In genomic region chr10:80542053-80542452, GRCh38 we compare ENCODE assay signal across 13 cellular contexts. TPM values are rescaled to one million over a fixed set of nuclear protein-coding genes. Genes with fewer than 3 reads are reported as not detected.
DNase-seq lines count a peak whose midpoint lies in the region; ATAC-seq and TF ChIP-seq lines count a peak whose summit lies in the region.
"Had no signal": no experiment of that assay in that cellular context is flagged by ENCODE, and none has a peak within 500 bp of the region (broad histone marks: within the 10 kb centered on the region; RNA-seq: fewer than 3 reads in every experiment).

No MANE protein-coding gene starts in this region.

- H3K79me2 ChIP-seq in PC-9 (ENCODE audit: low read depth): no peaks in the 10 kb centered on the region

- no peak overlapping the region for H3K4me3 ChIP-seq in heart left ventricle
- no peak overlapping the region for H3K4me3 ChIP-seq in PC-9
- H3K4me3 ChIP-seq: A549 had no signal

- H4K20me1 ChIP-seq in PC-9 (ENCODE audit: insufficient read depth): no peaks in the 10 kb centered on the region

- H3K27ac ChIP-seq in heart left ventricle (peak overlapping the region in 11 of 12 donors; percentile 40 to 89 (median 67)), temporal lobe (ENCODE audit: low read depth, low read length) (peak overlapping the region; percentile 17), PC-9 (no peak overlapping the region)
- H3K27ac ChIP-seq: A549 had no signal

- H3K27me3 ChIP-seq in heart left ventricle (no peaks in the 10 kb centered on the region), PC-9 (ENCODE audit: insufficient read depth, low read depth) (no peaks in the 10 kb centered on the region)

- no peaks in the 10 kb centered on the region for H3F3A ChIP-seq in PC-9 (ENCODE audit: insufficient read depth, low read depth)

- H3K36me3 ChIP-seq in heart left ventricle (no peaks in the 10 kb centered on the region), PC-9 (ENCODE audit: low read depth) (no peaks in the 10 kb centered on the region)

- no peaks in the 10 kb centered on the region for H3K9me2 ChIP-seq in PC-9 (ENCODE audit: insufficient read depth)

- peak in 1 of 4 donors; percentile 41 for ATAC-seq in heart left ventricle
- ATAC-seq in activated B cell treated with CpG ODN at 0.5 μM for 24 hours (ENCODE audit: low read depth): no peak
- no peak for ATAC-seq in GM21619 (IDR thresholded peaks at IDR 0.05; ENCODE audit: unreplicated experiment)
- ATAC-seq: A549 had no signal

- H3K4me1 ChIP-seq in heart left ventricle (peaks cover 0 to 28% (median 9%) of the 10 kb centered on the region in 12 donors), PC-9 (replicated peaks; ENCODE audit: insufficient read depth) (no peaks in the 10 kb centered on the region)
- H3K4me1 ChIP-seq: A549 had no signal

- no peaks in the 10 kb centered on the region for H3K36me3 Mint-ChIP-seq in activated B cell treated with CpG ODN at 0.5 μM for 24 hours (ENCODE audit: low read depth)
- no peaks in the 10 kb centered on the region for H3K36me3 Mint-ChIP-seq in CD14-positive monocyte
- H3K36me3 Mint-ChIP-seq: brain had no signal

- no peak for DNase-seq in heart left ventricle
- no peak for DNase-seq in cardiac septum (ENCODE audit: low spot score)
- DNase-seq in activated B cell treated with CpG ODN at 0.5 μM for 24 hours: no peak
- DNase-seq in kidney tubule cell (ENCODE audit: low spot score): peak; percentile 63
- DNase-seq in PC-9: no peak
- DNase-seq in CD14-positive monocyte (ENCODE audit: low spot score): no peak
- DNase-seq: effector memory CD4-positive, alpha-beta T cell; left cardiac atrium had no signal

- POLR2A ChIA-PET in activated B cell treated with CpG ODN at 0.5 μM for 24 hours (lab: Charles Lee) (interaction anchor here (0.7 kb wide), 1 partner anchor 46 kb away, joined by 8 read pairs; no protein-coding TSS in a partner anchor), PC-9 (lab: Charles Lee; ENCODE audit: unreplicated experiment) (no interaction called here)

- BruUV-seq in PC-9 (replicated peaks; lab: Mats Ljungman, UMichigan): no TSS peak

- TF ChIP-seq CTCF in heart left ventricle (IDR thresholded peaks at IDR 0.05) (no peak), activated B cell treated with CpG ODN at 0.5 μM for 24 hours (IDR thresholded peaks at IDR 0.05) (no peak), PC-9 (conservative IDR thresholded peaks at IDR 0.05) (no peak), CD14-positive monocyte (IDR thresholded peaks at IDR 0.05) (no peak)

- no peak overlapping the region for H2AFZ ChIP-seq in PC-9

- H3K27me3 Mint-ChIP-seq in activated B cell treated with CpG ODN at 0.5 μM for 24 hours (peaks cover 1% of the 10 kb centered on the region), CD14-positive monocyte (ENCODE audit: low read depth in 3 of 3) (peaks cover 7 to 10% (median 8%) of the 10 kb centered on the region in 3 donors)
- H3K27me3 Mint-ChIP-seq: brain had no signal

- intact Hi-C loops in heart left ventricle (cut with DNase I): no loop called here
- intact Hi-C loops in cardiac septum (cut with DNase I): no loop called here
- intact Hi-C loops in activated B cell treated with CpG ODN at 0.5 μM for 24 hours (cut with micrococcal nuclease): no loop called here
- intact Hi-C loops in PC-9 (cut with micrococcal nuclease; ENCODE audit: unreplicated experiment): no loop called here
- intact Hi-C loops in CD14-positive monocyte (cut with micrococcal nuclease): no loop called here

- H3K9me3 ChIP-seq in heart left ventricle (no peaks in the 10 kb centered on the region), PC-9 (ENCODE audit: insufficient read depth, low read depth) (no peaks in the 10 kb centered on the region)
- H3K9me3 ChIP-seq: A549 had no signal

- H3K27ac Mint-ChIP-seq in activated B cell treated with CpG ODN at 0.5 μM for 24 hours (peak overlapping the region; percentile 87), CD14-positive monocyte (no peak overlapping the region)

- H3K4me3 Mint-ChIP-seq in activated B cell treated with CpG ODN at 0.5 μM for 24 hours (no peak overlapping the region), CD14-positive monocyte (no peak overlapping the region)
- H3K4me3 Mint-ChIP-seq: brain, nephron had no signal

- WGBS in heart left ventricle, 4 donors: 70 to 73% (median 71%) methylated on average over 4 of the region's 4 CpGs

- H3K4me1 Mint-ChIP-seq in activated B cell treated with CpG ODN at 0.5 μM for 24 hours (peaks cover 42% of the 10 kb centered on the region), CD14-positive monocyte (peaks cover 12% of the 10 kb centered on the region)

- TF ChIP-seq POLR2A in heart left ventricle (IDR thresholded peaks at IDR 0.05): no peak

- H3K4me2 ChIP-seq in PC-9: no peak overlapping the region
- H3K4me2 ChIP-seq: A549 had no signal

- H3K9me3 Mint-ChIP-seq in activated B cell treated with CpG ODN at 0.5 μM for 24 hours (no peaks in the 10 kb centered on the region), CD14-positive monocyte (peaks cover 0 to 2% (median 1%) of the 10 kb centered on the region in 7 donors)

- CTCF ChIA-PET in activated B cell treated with CpG ODN at 0.5 μM for 24 hours (lab: Charles Lee): interaction anchor here (1.5 kb wide), 1 partner anchor 36 kb away, joined by 4 read pairs; no protein-coding TSS in a partner anchor
- CTCF ChIA-PET in PC-9 (lab: Charles Lee): interaction anchor here (0.6 kb wide), 1 partner anchor 60 kb away, joined by 10 read pairs; no protein-coding TSS in a partner anchor

RNA-seq across cellular contexts. Expression of gene SH2D4B, which starts 4.4 kb away (rescaled TPM):
- total RNA-seq in heart left ventricle (under 1 TPM in 1 of 9 donors, not detected in 8; 0.19 TPM), cardiac septum (not detected), activated B cell treated with CpG ODN at 0.5 μM for 24 hours (0.07 TPM in 1 of 2 replicates, not detected in the other), temporal lobe (1.2 TPM), PC-9 (2021) (0.24 TPM in 1 of 2 replicates, not detected in the other)
- polyA plus RNA-seq in heart left ventricle (not detected), CD14-positive monocyte (not detected)
